28 cellular contexts compared by ENCODE assay signal in the genomic region with DNA sequence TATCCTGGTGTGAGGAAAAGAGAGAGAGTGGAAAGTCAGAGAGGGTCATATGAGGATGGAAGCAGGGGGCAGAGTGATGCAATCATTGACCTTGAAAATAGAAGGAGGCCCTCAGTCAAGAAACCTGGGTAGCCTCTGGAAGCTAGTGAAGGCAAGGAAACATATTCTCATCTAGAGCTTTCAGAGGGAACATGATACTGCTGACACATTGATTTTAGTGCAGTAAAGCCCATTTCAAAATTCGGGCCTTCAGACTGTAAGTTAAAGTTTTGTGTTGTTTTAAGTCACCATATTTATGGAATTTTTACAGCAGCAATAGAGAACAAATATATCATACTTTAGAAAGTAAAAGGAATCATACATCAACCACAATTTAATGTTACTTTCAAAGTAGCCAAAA.
"Had no signal": no experiment of that assay in that cellular context is flagged by ENCODE, and none has a peak within 500 bp of the region (broad histone marks: within the 10 kb centered on the region; RNA-seq: fewer than 3 reads in every experiment).

No MANE protein-coding gene starts in this region.

- H3K9me3 ChIP-seq: colonic mucosa, esophagus muscularis mucosa, esophagus squamous epithelium, gastrocnemius medialis, gastroesophageal sphincter had no signal

- H3K27me3 ChIP-seq: colonic mucosa, dorsolateral prefrontal cortex, esophagus muscularis mucosa, esophagus squamous epithelium, foreskin keratinocyte, gastrocnemius medialis, gastroesophageal sphincter, heart left ventricle, heart right ventricle had no signal

- H3K27ac ChIP-seq: colonic mucosa, coronary artery, dorsolateral prefrontal cortex, epithelial cell of prostate, esophagus muscularis mucosa, esophagus squamous epithelium, foreskin keratinocyte, gastrocnemius medialis, gastroesophageal sphincter, heart left ventricle, heart right ventricle had no signal

- H3K4me1 ChIP-seq: colonic mucosa, esophagus muscularis mucosa, esophagus squamous epithelium, foreskin keratinocyte, gastrocnemius medialis, gastroesophageal sphincter, heart left ventricle, heart right ventricle had no signal

- H3K36me3 ChIP-seq: colonic mucosa, esophagus muscularis mucosa, esophagus squamous epithelium, gastrocnemius medialis, gastroesophageal sphincter, heart left ventricle, heart right ventricle had no signal

- DNase-seq: colonic mucosa; cortex of kidney; dermis blood vessel endothelial cell; dorsolateral prefrontal cortex; effector CD4-positive, alpha-beta T cell; effector CD8-positive, alpha-beta T cell; effector memory CD4-positive, alpha-beta T cell; effector memory CD8-positive, alpha-beta T cell; endodermal cell; erythroblast; esophagus squamous epithelium; foreskin fibroblast; foreskin keratinocyte; foreskin melanocyte; gastrocnemius medialis; glutamatergic neuron; head of caudate nucleus; heart left ventricle; heart right ventricle had no signal

- H3K4me3 ChIP-seq: colonic mucosa, coronary artery, dorsolateral prefrontal cortex, esophagus muscularis mucosa, esophagus squamous epithelium, gastrocnemius medialis, gastroesophageal sphincter, heart left ventricle, heart right ventricle had no signal

- FAIRE-seq: colon, endometrium, endothelial cell of umbilical vein, frontal cortex had no signal

- ATAC-seq: effector memory CD8-positive, alpha-beta T cell; esophagus mucosa; foreskin keratinocyte; gastrocnemius medialis; gastroesophageal sphincter; heart left ventricle; heart right ventricle had no signal
